Comparison of ENCODE assay signal across 7 cellular contexts in genomic region chr19:1411255-1412191, GRCh38. TPM values are rescaled to one million over a fixed set of nuclear protein-coding genes. Genes with fewer than 3 reads are reported as not detected.
DNase-seq lines count a peak whose midpoint lies in the region; ATAC-seq and TF ChIP-seq lines count a peak whose summit lies in the region.

No MANE protein-coding gene starts in this region.

- H3K27ac Mint-ChIP-seq in stimulated activated naive CD8-positive, alpha-beta T cell treated with anti-CD3 and anti-CD28 coated beads, Interleukin-15, amount 100 ng/mL, for 72 hours: peak overlapping the region; percentile 84 to 94

- H3K4me3 ChIP-seq in LNCaP clone FGC (ENCODE audit: low read depth, low read length) (peak overlapping the region; percentile 93), ascending aorta (no peak overlapping the region)

- no peaks in the 10 kb centered on the region for H3K9me3 ChIP-seq in ascending aorta

- H3K4me1 Mint-ChIP-seq in stimulated activated naive CD8-positive, alpha-beta T cell treated with anti-CD3 and anti-CD28 coated beads, Interleukin-15, amount 100 ng/mL, for 72 hours: peaks cover 79% of the 10 kb centered on the region

- intact Hi-C loops in ascending aorta (cut with DNase I): no loop called here

- peak overlapping the region; percentile 95 to 97 for H3K4me3 Mint-ChIP-seq in stimulated activated naive CD8-positive, alpha-beta T cell treated with anti-CD3 and anti-CD28 coated beads, Interleukin-15, amount 100 ng/mL, for 72 hours

- H3K36me3 ChIP-seq in ascending aorta: peaks cover 0 to 4% of the 10 kb centered on the region in 2 donors

- TF ChIP-seq CTCF in LNCaP clone FGC (IDR thresholded peaks at IDR 0.05; ENCODE audit: control insufficient read depth, extremely low read depth, insufficient read depth) (no peak), ascending aorta (IDR thresholded peaks at IDR 0.05) (no peak)

- H3K27me3 ChIP-seq in ascending aorta: no peaks in the 10 kb centered on the region

- H3K9me3 Mint-ChIP-seq in stimulated activated naive CD8-positive, alpha-beta T cell treated with anti-CD3 and anti-CD28 coated beads, Interleukin-15, amount 100 ng/mL, for 72 hours: no peaks in the 10 kb centered on the region

- peak; percentile 23 for ATAC-seq in stimulated activated naive CD8-positive, alpha-beta T cell treated with anti-CD3 and anti-CD28 coated beads, Interleukin-15, amount 100 ng/mL, for 72 hours
- ATAC-seq in GM18520 (IDR thresholded peaks at IDR 0.05; ENCODE audit: unreplicated experiment): no peak
- ATAC-seq in HG03280 (IDR thresholded peaks at IDR 0.05; ENCODE audit: unreplicated experiment): no peak

- peak; percentile 81 for DNase-seq in LNCaP clone FGC (ENCODE audit: low read depth)
- DNase-seq in ascending aorta (ENCODE audit: low spot score in 2 of 2): no peak
- DNase-seq in hypothalamus (lab: John Stamatoyannopoulos, UW): peak in 48 of 51 donors; percentile 27 to 96 (median 84)
- peak in 1 of 2 donors; percentile 50 for DNase-seq in stimulated activated naive CD8-positive, alpha-beta T cell treated with anti-CD3 and anti-CD28 coated beads, Interleukin-15, amount 100 ng/mL, for 72 hours
- no peak for DNase-seq in SKM-1 treated with dmso at 0.1 percent for 144 hours (lab: John Stamatoyannopoulos, UW; ENCODE audit: unreplicated experiment)

- H3K27me3 Mint-ChIP-seq in stimulated activated naive CD8-positive, alpha-beta T cell treated with anti-CD3 and anti-CD28 coated beads, Interleukin-15, amount 100 ng/mL, for 72 hours: no peaks in the 10 kb centered on the region

- peaks cover 41 to 48% of the 10 kb centered on the region in 2 donors for H3K4me1 ChIP-seq in ascending aorta

- peak overlapping the region; percentile 34 to 47 for H3K27ac ChIP-seq in ascending aorta

RNA-seq across cellular contexts. Expression of gene DAZAP1, which starts 4.1 kb away (rescaled TPM):
- total RNA-seq in ascending aorta: 15.8 TPM

RNA-seq across cellular contexts. Expression of gene GAMT, which starts 10.2 kb away (rescaled TPM):
- total RNA-seq in ascending aorta: 56.4 TPM

RNA-seq across cellular contexts. Expression of gene RPS15, which starts 26.7 kb away (rescaled TPM):
- 3,111 TPM for total RNA-seq in ascending aorta

RNA-seq across cellular contexts. Expression of gene NDUFS7, which starts 27.8 kb away (rescaled TPM):
- total RNA-seq in ascending aorta: 216 TPM

RNA-seq across cellular contexts. Expression of gene APC2, which starts 38.4 kb away (rescaled TPM):
- not detected for total RNA-seq in ascending aorta

Comparison
In these comparisons a context has a peak if more than half of its experiments do, and no peak if none do; other contexts are left out.
1. DNase-seq: peak in LNCaP clone FGC (single experiment) and hypothalamus (48 of 51); none in ascending aorta (0 of 2) and SKM-1 treated with dmso at 0.1 percent for 144 hours (single experiment).